Comparison of ENCODE assay signal across 9 cellular contexts in the genomic region with DNA sequence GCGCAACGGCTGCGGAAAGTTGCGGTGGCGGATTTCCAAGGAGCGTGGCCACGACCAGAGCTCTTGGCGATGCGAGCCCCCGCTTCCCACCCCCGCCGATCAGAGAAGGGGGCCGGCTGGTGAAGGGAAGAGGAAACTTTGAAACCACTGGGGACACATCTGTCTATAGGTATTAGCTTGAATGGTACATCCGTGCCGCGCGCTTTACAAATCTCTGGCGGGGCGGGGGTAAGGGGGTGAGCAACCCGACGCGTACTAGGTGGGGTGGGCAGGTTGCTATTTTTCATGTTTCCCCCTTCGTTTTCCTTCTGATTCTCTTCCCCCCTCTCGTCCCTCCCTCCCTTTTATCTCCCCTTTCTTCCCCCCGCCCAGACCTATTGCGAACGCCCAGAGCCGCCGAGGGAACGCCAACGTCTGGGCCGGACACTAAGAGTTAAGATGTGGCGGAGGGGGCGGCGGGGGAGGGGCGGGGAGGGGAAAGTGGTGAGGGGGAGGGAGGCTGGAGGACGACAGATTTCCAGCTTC. TPM values are rescaled to one million over a fixed set of nuclear protein-coding genes. Genes with fewer than 3 reads are reported as not detected.
DNase-seq lines count a peak whose midpoint lies in the region; ATAC-seq and TF ChIP-seq lines count a peak whose summit lies in the region.
"Had no signal": no experiment of that assay in that cellular context is flagged by ENCODE, and none has a peak within 500 bp of the region (broad histone marks: within the 10 kb centered on the region; RNA-seq: fewer than 3 reads in every experiment).

No MANE protein-coding gene starts in this region.

- DNase-seq in Ammon's horn (ENCODE audit: low spot score) (peak; percentile 60), HL-60 (ENCODE audit: low read depth in 1 of 2, low spot score in 1 of 2) (no peak), neural crest cell (ENCODE audit: low read depth, low spot score) (no peak), glomerular visceral epithelial cell (ENCODE audit: extremely low spot score) (no peak), epidermal melanocyte (ENCODE audit: insufficient read length, low spot score) (no peak)

- peaks cover 18% of the 10 kb centered on the region for H3K36me3 Mint-ChIP-seq in neural crest cell (ENCODE audit: low read depth)

- peak overlapping the region; percentile 98 for H3K27ac Mint-ChIP-seq in neural crest cell (ENCODE audit: unreplicated experiment)

- no peak for ATAC-seq in HG02588 (IDR thresholded peaks at IDR 0.05; ENCODE audit: unreplicated experiment)
- ATAC-seq in GM21717 (IDR thresholded peaks at IDR 0.05; ENCODE audit: unreplicated experiment) = no peak

- H3K27ac ChIP-seq in HL-60 (replicated peaks) (no peak overlapping the region), cingulate gyrus (ENCODE audit: low read depth, low read length) (peak overlapping the region; percentile 92)
- H3K27ac ChIP-seq: parathyroid adenoma had no signal

- H3K27me3 Mint-ChIP-seq in neural crest cell (ENCODE audit: low read depth) = peaks cover 83% of the 10 kb centered on the region

- peaks cover 63% of the 10 kb centered on the region for H3K27me3 ChIP-seq in HL-60 (ENCODE audit: insufficient read depth, poor library complexity, severe bottlenecking)

- H3K4me3 ChIP-seq in HL-60 (replicated peaks; ENCODE audit: insufficient read depth, low read length) = peak overlapping the region; percentile 25

- H3K4me1 Mint-ChIP-seq in neural crest cell = peaks cover 66% of the 10 kb centered on the region

- peak overlapping the region; percentile 99 for H3K4me3 Mint-ChIP-seq in neural crest cell

- H3K9me3 Mint-ChIP-seq in neural crest cell = no peaks in the 10 kb centered on the region

- no peak for TF ChIP-seq CTCF in HL-60 (IDR thresholded peaks at IDR 0.05; ENCODE audit: insufficient read depth, low read length)
- TF ChIP-seq CTCF in neural crest cell (conservative IDR thresholded peaks at IDR 0.05) = no peak

RNA-seq across cellular contexts. Expression of a gene that starts 0.5 kb away (rescaled TPM):
- 26.7 and 27.1 TPM in 2 replicates for total RNA-seq in neural crest cell
